27 cellular contexts compared by ENCODE assay signal in the genomic region with DNA sequence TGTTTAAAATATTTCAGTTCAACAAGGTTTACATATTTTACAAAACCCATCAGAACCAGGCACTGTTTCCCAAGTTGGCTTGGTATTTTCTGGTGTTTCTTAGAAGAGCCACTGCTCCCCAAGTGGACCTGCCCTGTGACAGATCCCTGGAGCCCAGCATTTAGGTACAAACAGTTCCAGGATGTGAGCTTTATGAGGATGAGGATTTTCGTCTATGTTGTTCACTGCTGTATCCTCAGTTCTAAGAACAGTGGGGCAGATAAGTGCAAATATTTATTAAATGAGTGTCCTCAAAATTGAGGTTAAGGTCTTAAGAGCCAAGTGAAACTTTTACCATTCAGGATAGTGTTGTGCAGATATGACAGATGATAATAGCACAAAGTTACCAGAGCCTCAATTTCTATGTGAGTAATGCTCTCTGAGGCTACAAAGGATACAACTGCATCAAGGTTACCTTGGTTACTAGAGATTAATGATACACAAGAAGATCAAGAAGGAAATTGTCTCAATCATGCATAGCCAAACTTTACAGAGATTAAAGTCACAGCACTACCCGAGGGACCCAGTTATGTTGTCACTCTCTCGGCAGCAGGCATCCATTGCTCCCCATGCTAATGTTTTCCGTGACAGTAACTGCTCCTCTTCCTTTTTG. TPM values are rescaled to one million over a fixed set of nuclear protein-coding genes. Genes with fewer than 3 reads are reported as not detected.
DNase-seq lines count a peak whose midpoint lies in the region; ATAC-seq and TF ChIP-seq lines count a peak whose summit lies in the region.
"Had no signal": no experiment of that assay in that cellular context is flagged by ENCODE, and none has a peak within 500 bp of the region (broad histone marks: within the 10 kb centered on the region; RNA-seq: fewer than 3 reads in every experiment).

No MANE protein-coding gene starts in this region.

- H3K27me3 ChIP-seq in left ventricle myocardium inferior (ENCODE audit: low read depth): no peaks in the 10 kb centered on the region
- no peaks in the 10 kb centered on the region for H3K27me3 ChIP-seq in ascending aorta
- H3K27me3 ChIP-seq: cardiac muscle cell, SJCRH30, spleen, uterus had no signal

- no peaks in the 10 kb centered on the region for H3K27me3 Mint-ChIP-seq in Calu3 (ENCODE audit: unreplicated experiment)
- H3K27me3 Mint-ChIP-seq: activated CD4-positive, alpha-beta T cell treated with anti-CD3 and anti-CD28 coated beads, Interleukin-2, amount 10 ng/mL, durations not matched to agents 24 days and 14 days had no signal

- no peak overlapping the region for H3K4me2 ChIP-seq in OCI-LY7 (ENCODE audit: low read length)

- CTCF ChIA-PET in Calu3 (lab: Charles Lee) (no interaction called here), OCI-LY7 (lab: Charles Lee; ENCODE audit: unreplicated experiment) (no interaction called here)

- H3K4me3 ChIP-seq in OCI-LY7 (ENCODE audit: low read depth, low read length, poor library complexity, severe bottlenecking): no peak overlapping the region
- no peak overlapping the region for H3K4me3 ChIP-seq in left ventricle myocardium inferior
- no peak overlapping the region for H3K4me3 ChIP-seq in ascending aorta
- H3K4me3 ChIP-seq: cardiac muscle cell, SJCRH30, spleen, uterus had no signal

- H3K36me3 ChIP-seq in OCI-LY7 (ENCODE audit: insufficient read depth, low read length) (no peaks in the 10 kb centered on the region), left ventricle myocardium inferior (peaks cover 28% of the 10 kb centered on the region), ascending aorta (no peaks in the 10 kb centered on the region)
- H3K36me3 ChIP-seq: cardiac muscle cell, SJCRH30, uterus had no signal

- H3K9me3 ChIP-seq in OCI-LY7 (ENCODE audit: low read length) (no peaks in the 10 kb centered on the region), left ventricle myocardium inferior (replicated peaks) (no peaks in the 10 kb centered on the region), ascending aorta (no peaks in the 10 kb centered on the region)
- H3K9me3 ChIP-seq: SJCRH30, spleen, uterus had no signal

- H3K4me1 ChIP-seq in OCI-LY7 (ENCODE audit: insufficient read depth, low read length, poor library complexity, severe bottlenecking) (no peaks in the 10 kb centered on the region), left ventricle myocardium inferior (peaks cover 52% of the 10 kb centered on the region), ascending aorta (no peaks in the 10 kb centered on the region)
- H3K4me1 ChIP-seq: SJCRH30, uterus had no signal

- no peaks in the 10 kb centered on the region for H3K9me2 ChIP-seq in OCI-LY7 (ENCODE audit: insufficient read depth, low read length)

- intact Hi-C loops in Calu3 (cut with micrococcal nuclease; ENCODE audit: unreplicated experiment): no loop called here
- intact Hi-C loops in OCI-LY7 (cut with micrococcal nuclease; ENCODE audit: unreplicated experiment): no loop called here
- intact Hi-C loops in left ventricle myocardium inferior (cut with micrococcal nuclease): no loop called here
- intact Hi-C loops in ascending aorta (cut with DNase I): no loop called here

- H3K79me2 ChIP-seq in OCI-LY7 (ENCODE audit: insufficient read depth, low read depth, low read length): no peaks in the 10 kb centered on the region

- no peak overlapping the region for H3K27ac ChIP-seq in OCI-LY7 (ENCODE audit: low read depth, low read length, poor library complexity, severe bottlenecking)
- peak overlapping the region; percentile 76 for H3K27ac ChIP-seq in left ventricle myocardium inferior (replicated peaks)
- H3K27ac ChIP-seq in ascending aorta: no peak overlapping the region
- H3K27ac ChIP-seq: cardiac muscle cell, SJCRH30, spleen, uterus had no signal

- no peak for ATAC-seq in GM21390 (IDR thresholded peaks at IDR 0.05; ENCODE audit: unreplicated experiment)
- ATAC-seq in HG03571 (IDR thresholded peaks at IDR 0.05; ENCODE audit: unreplicated experiment): no peak
- ATAC-seq: activated CD8-positive, alpha-beta memory T cell treated with anti-CD3 and anti-CD28 coated beads, Interleukin-2, amount 10 ng/mL, durations not matched to agents 7 days and 5 days; Panc1; stimulated activated effector memory CD8-positive, alpha-beta T cell treated with anti-CD3 and anti-CD28 coated beads, Interleukin-12 subunit alpha, Interleukin-12 subunit beta, amount 100 ng/mL, for 72 hours had no signal

- H3K4me3 Mint-ChIP-seq in Calu3 (ENCODE audit: low read depth, unreplicated experiment): no peak overlapping the region
- H3K4me3 Mint-ChIP-seq: activated CD4-positive, alpha-beta T cell treated with anti-CD3 and anti-CD28 coated beads, Interleukin-2, amount 10 ng/mL, durations not matched to agents 24 days and 14 days; activated CD8-positive, alpha-beta memory T cell treated with anti-CD3 and anti-CD28 coated beads, Interleukin-2, amount 10 ng/mL, durations not matched to agents 7 days and 5 days; activated naive CD4-positive, alpha-beta T cell treated with anti-CD3 and anti-CD28 coated beads for 36 hours; CD14-positive monocyte; endodermal cell; IgD-negative memory B cell; stimulated activated effector memory CD8-positive, alpha-beta T cell treated with anti-CD3 and anti-CD28 coated beads, Interleukin-12 subunit alpha, Interleukin-12 subunit beta, amount 100 ng/mL, for 72 hours had no signal

- H3K9me3 Mint-ChIP-seq in Calu3 (ENCODE audit: low read depth, unreplicated experiment): no peaks in the 10 kb centered on the region
- H3K9me3 Mint-ChIP-seq: activated CD4-positive, alpha-beta T cell treated with anti-CD3 and anti-CD28 coated beads, Interleukin-2, amount 10 ng/mL, durations not matched to agents 24 days and 14 days; activated naive CD4-positive, alpha-beta T cell treated with anti-CD3 and anti-CD28 coated beads for 36 hours; endodermal cell had no signal

- H3K27ac Mint-ChIP-seq in Calu3 (ENCODE audit: unreplicated experiment): peak overlapping the region; percentile 31
- H3K27ac Mint-ChIP-seq: activated CD4-positive, alpha-beta T cell treated with anti-CD3 and anti-CD28 coated beads, Interleukin-2, amount 10 ng/mL, durations not matched to agents 24 days and 14 days; activated CD8-positive, alpha-beta memory T cell treated with anti-CD3 and anti-CD28 coated beads, Interleukin-2, amount 10 ng/mL, durations not matched to agents 7 days and 5 days; activated naive CD4-positive, alpha-beta T cell treated with anti-CD3 and anti-CD28 coated beads for 36 hours; CD14-positive monocyte; endodermal cell; stimulated activated effector memory CD8-positive, alpha-beta T cell treated with anti-CD3 and anti-CD28 coated beads, Interleukin-12 subunit alpha, Interleukin-12 subunit beta, amount 100 ng/mL, for 72 hours had no signal

- no peaks in the 10 kb centered on the region for H4K20me1 ChIP-seq in OCI-LY7 (ENCODE audit: insufficient read depth, low read length)

- TF ChIP-seq CTCF in Calu3 (IDR thresholded peaks at IDR 0.05; ENCODE audit: unreplicated experiment): no peak
- TF ChIP-seq CTCF in OCI-LY7 (conservative IDR thresholded peaks at IDR 0.05; ENCODE audit: low read length): no peak
- no peak for TF ChIP-seq CTCF in left ventricle myocardium inferior (IDR thresholded peaks at IDR 0.05; ENCODE audit: borderline replicate concordance)
- no peak for TF ChIP-seq CTCF in ascending aorta (IDR thresholded peaks at IDR 0.05)

- peak overlapping the region; percentile 29; the same call in 1 of the 2 replicates for H2AFZ ChIP-seq in OCI-LY7 (ENCODE audit: low read length)

- peaks cover 21% of the 10 kb centered on the region for H3K4me1 Mint-ChIP-seq in Calu3 (ENCODE audit: low read depth, unreplicated experiment)
- H3K4me1 Mint-ChIP-seq: activated CD4-positive, alpha-beta T cell treated with anti-CD3 and anti-CD28 coated beads, Interleukin-2, amount 10 ng/mL, durations not matched to agents 24 days and 14 days; activated CD8-positive, alpha-beta memory T cell treated with anti-CD3 and anti-CD28 coated beads, Interleukin-2, amount 10 ng/mL, durations not matched to agents 7 days and 5 days; CD14-positive monocyte; endodermal cell; stimulated activated effector memory CD8-positive, alpha-beta T cell treated with anti-CD3 and anti-CD28 coated beads, Interleukin-12 subunit alpha, Interleukin-12 subunit beta, amount 100 ng/mL, for 72 hours had no signal

- POLR2A ChIA-PET in OCI-LY7 (lab: Charles Lee): interaction anchor here (0.7 to 1.4 kb wide), 2 partner anchors 17 to 362 kb away, joined by 3 to 4 read pairs; no protein-coding TSS in a partner anchor

- BruUV-seq in Calu3 (replicated peaks; lab: Mats Ljungman, UMichigan) (no TSS peak), OCI-LY7 (replicated peaks; lab: Mats Ljungman, UMichigan) (no TSS peak)

- peaks cover 40% of the 10 kb centered on the region for H3K36me3 Mint-ChIP-seq in Calu3 (ENCODE audit: insufficient read depth, unreplicated experiment)
- H3K36me3 Mint-ChIP-seq: activated CD8-positive, alpha-beta memory T cell treated with anti-CD3 and anti-CD28 coated beads, Interleukin-2, amount 10 ng/mL, durations not matched to agents 7 days and 5 days; CD14-positive monocyte; IgD-negative memory B cell; stimulated activated effector memory CD8-positive, alpha-beta T cell treated with anti-CD3 and anti-CD28 coated beads, Interleukin-12 subunit alpha, Interleukin-12 subunit beta, amount 100 ng/mL, for 72 hours had no signal

- DNase-seq in Calu3 (no peak), OCI-LY7 (ENCODE audit: low spot score) (no peak), left ventricle myocardium inferior (no peak), renal cortical epithelial cell (ENCODE audit: low read depth) (peak; percentile 20), ascending aorta (ENCODE audit: low spot score in 2 of 2) (no peak), NCI-H2081 (lab: John Stamatoyannopoulos, UW) (no peak)
- DNase-seq: activated CD4-positive, alpha-beta T cell treated with anti-CD3 and anti-CD28 coated beads, Interleukin-2, amount 10 ng/mL, durations not matched to agents 24 days and 14 days; activated CD8-positive, alpha-beta memory T cell treated with anti-CD3 and anti-CD28 coated beads, Interleukin-2, amount 10 ng/mL, durations not matched to agents 7 days and 5 days; activated naive CD4-positive, alpha-beta T cell treated with anti-CD3 and anti-CD28 coated beads for 36 hours; amygdala; cortex of kidney; EL; endodermal cell; NCI-H2107; NCI-H510A; NK-92 treated with Interleukin-12 subunit alpha and Interleukin-12 subunit beta, amount 100 ng/mL, for 24 hours; SJCRH30; spleen; stimulated activated CD4-positive, alpha-beta T cell treated with anti-CD3 and anti-CD28 coated beads, Interleukin-2, amount 100 ng/mL, for 48 hours; uterus had no signal

RNA-seq across cellular contexts. Expression of a gene that starts 37.5 kb away (rescaled TPM):
- total RNA-seq in Calu3 (2022): 158 and 188 TPM in 2 replicates
- not detected in 2 replicates for total RNA-seq in OCI-LY7 (2014; rRNA removed; shearing (Covaris generic))
- total RNA-seq in OCI-LY7 (2022): not detected in 2 replicates
- total RNA-seq in left ventricle myocardium inferior: 34.5 TPM
- 195 and 668 TPM in 2 replicates for total RNA-seq in renal cortical epithelial cell
- 5.5 TPM for total RNA-seq in ascending aorta
